In the genomic region with DNA sequence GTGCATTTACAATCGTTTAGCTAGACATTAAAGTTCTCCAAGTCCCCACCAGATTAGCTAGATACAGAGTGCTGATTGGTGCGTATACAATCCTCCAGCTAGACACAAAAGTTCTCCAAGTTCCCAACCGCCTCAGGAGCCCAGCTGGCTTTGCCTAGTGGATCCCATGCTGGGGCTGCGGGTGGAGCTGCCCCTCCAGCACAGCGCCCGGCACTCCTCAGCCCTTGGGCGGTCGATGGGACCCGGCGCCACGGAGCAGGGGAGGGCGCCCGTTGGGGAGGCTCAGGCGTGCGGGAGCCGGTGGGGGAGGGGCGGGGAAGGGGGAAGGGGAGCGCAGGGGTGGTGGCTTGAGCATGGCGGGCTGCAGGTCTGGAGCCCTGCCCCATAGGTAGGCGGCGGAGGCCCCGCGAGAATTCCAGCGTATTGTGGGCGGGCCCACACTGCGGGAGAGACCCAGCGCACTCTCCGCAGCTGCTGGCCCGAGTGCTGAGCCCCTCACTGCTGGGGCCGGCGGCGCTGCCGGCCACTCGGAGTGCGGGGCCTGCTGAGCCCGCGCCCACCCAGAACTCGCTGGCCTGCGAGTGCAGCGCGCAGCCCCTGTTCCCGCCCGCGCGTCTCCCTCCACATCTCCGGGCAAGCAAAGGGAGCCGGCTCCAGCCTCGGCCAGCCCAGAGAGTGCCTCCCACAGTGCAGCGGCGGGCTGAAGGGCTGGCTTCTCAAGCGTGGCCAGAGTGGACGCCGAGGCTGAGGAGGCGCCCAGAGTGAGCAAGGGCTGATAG, we compare ENCODE assay signal across 15 cellular contexts.
"Had no signal": no experiment of that assay in that cellular context is flagged by ENCODE, and none has a peak within 500 bp of the region (broad histone marks: within the 10 kb centered on the region; RNA-seq: fewer than 3 reads in every experiment).

No MANE protein-coding gene starts in this region.

- H3K4me1 Mint-ChIP-seq: activated naive CD8-positive, alpha-beta T cell treated with anti-CD3 and anti-CD28 coated beads, Interleukin-2, amount 10 ng/mL, durations not matched to agents 7 days and 5 days; naive thymus-derived CD4-positive, alpha-beta T cell had no signal

- ATAC-seq: activated T-cell treated with anti-CD3 and anti-CD28 coated beads, Interleukin-2, amount 50 U/mL, for 4 hours; foreskin keratinocyte; heart left ventricle; naive thymus-derived CD4-positive, alpha-beta T cell had no signal

- H3K36me3 Mint-ChIP-seq: activated CD4-positive, alpha-beta memory T cell treated with anti-CD3 and anti-CD28 coated beads for 36 hours; activated naive CD8-positive, alpha-beta T cell treated with anti-CD3 and anti-CD28 coated beads, Interleukin-2, amount 10 ng/mL, durations not matched to agents 7 days and 5 days; naive thymus-derived CD4-positive, alpha-beta T cell had no signal

- H3K36me3 ChIP-seq: esophagus squamous epithelium, heart left ventricle, sigmoid colon had no signal

- H3K4me1 ChIP-seq: esophagus squamous epithelium, foreskin keratinocyte, heart left ventricle, sigmoid colon had no signal

- DNase-seq: activated CD4-positive, alpha-beta memory T cell treated with anti-CD3 and anti-CD28 coated beads for 36 hours; activated effector memory CD4-positive, alpha-beta T cell treated with anti-CD3 and anti-CD28 coated beads, Interleukin-2, amount 50 U/mL, for 16 hours; activated naive CD8-positive, alpha-beta T cell treated with anti-CD3 and anti-CD28 coated beads, Interleukin-2, amount 10 ng/mL, durations not matched to agents 7 days and 5 days; activated T-cell treated with anti-CD3 and anti-CD28 coated beads, Interleukin-2, amount 50 U/mL, for 4 hours; anterior cingulate cortex; dorsolateral prefrontal cortex; esophagus squamous epithelium; foreskin keratinocyte; naive thymus-derived CD4-positive, alpha-beta T cell; nucleus accumbens; sigmoid colon; stimulated activated CD4-positive, alpha-beta T cell treated with anti-CD3 and anti-CD28 coated beads, Interleukin-12 subunit alpha, Interleukin-12 subunit beta, amount 100 ng/mL, for 4 hours; stimulated activated naive CD4-positive, alpha-beta T cell treated with Interleukin-2 at 50 U/mL for 16 hours had no signal

- H3K4me3 Mint-ChIP-seq: activated CD4-positive, alpha-beta memory T cell treated with anti-CD3 and anti-CD28 coated beads for 36 hours; activated naive CD8-positive, alpha-beta T cell treated with anti-CD3 and anti-CD28 coated beads, Interleukin-2, amount 10 ng/mL, durations not matched to agents 7 days and 5 days; activated T-cell treated with anti-CD3 and anti-CD28 coated beads, Interleukin-2, amount 50 U/mL, for 4 hours; naive thymus-derived CD4-positive, alpha-beta T cell had no signal

- H3K27ac Mint-ChIP-seq: activated CD4-positive, alpha-beta memory T cell treated with anti-CD3 and anti-CD28 coated beads for 36 hours; activated naive CD8-positive, alpha-beta T cell treated with anti-CD3 and anti-CD28 coated beads, Interleukin-2, amount 10 ng/mL, durations not matched to agents 7 days and 5 days; naive thymus-derived CD4-positive, alpha-beta T cell had no signal

- H3K27me3 Mint-ChIP-seq: activated CD4-positive, alpha-beta memory T cell treated with anti-CD3 and anti-CD28 coated beads for 36 hours; activated naive CD8-positive, alpha-beta T cell treated with anti-CD3 and anti-CD28 coated beads, Interleukin-2, amount 10 ng/mL, durations not matched to agents 7 days and 5 days; naive thymus-derived CD4-positive, alpha-beta T cell had no signal

- H3K27ac ChIP-seq: dorsolateral prefrontal cortex, esophagus squamous epithelium, foreskin keratinocyte, heart left ventricle, sigmoid colon had no signal

- H3K27me3 ChIP-seq: esophagus squamous epithelium, foreskin keratinocyte, heart left ventricle, sigmoid colon had no signal

- H3K4me3 ChIP-seq: dorsolateral prefrontal cortex, esophagus squamous epithelium, heart left ventricle, lung, sigmoid colon had no signal

- H3K9me3 ChIP-seq: sigmoid colon had no signal
